ENCODE assay signal across 6 cellular contexts in genomic region chr1:101756411-101756810, GRCh38.
"Had no signal": no experiment of that assay in that cellular context is flagged by ENCODE, and none has a peak within 500 bp of the region (broad histone marks: within the 10 kb centered on the region; RNA-seq: fewer than 3 reads in every experiment).

No MANE protein-coding gene starts in this region.

- H3K4me3 ChIP-seq: GM23338 had no signal

- ATAC-seq: GM23338, HepG2 had no signal

- DNase-seq: H9, HCEC 1CT, KBM-7 had no signal

- H3K4me2 ChIP-seq: GM23338 had no signal

- H3K9me3 Mint-ChIP-seq: GM23338, H9 had no signal

- H3K27ac Mint-ChIP-seq: GM23338, H9, IgD-negative memory B cell had no signal

- H2AFZ ChIP-seq: GM23338 had no signal

- H3K4me1 Mint-ChIP-seq: GM23338, H9, IgD-negative memory B cell had no signal

- H3K4me3 Mint-ChIP-seq: GM23338, H9, IgD-negative memory B cell had no signal

- H3K36me3 Mint-ChIP-seq: IgD-negative memory B cell had no signal
